Comparison of ENCODE assay signal across 8 cellular contexts in the genomic region with DNA sequence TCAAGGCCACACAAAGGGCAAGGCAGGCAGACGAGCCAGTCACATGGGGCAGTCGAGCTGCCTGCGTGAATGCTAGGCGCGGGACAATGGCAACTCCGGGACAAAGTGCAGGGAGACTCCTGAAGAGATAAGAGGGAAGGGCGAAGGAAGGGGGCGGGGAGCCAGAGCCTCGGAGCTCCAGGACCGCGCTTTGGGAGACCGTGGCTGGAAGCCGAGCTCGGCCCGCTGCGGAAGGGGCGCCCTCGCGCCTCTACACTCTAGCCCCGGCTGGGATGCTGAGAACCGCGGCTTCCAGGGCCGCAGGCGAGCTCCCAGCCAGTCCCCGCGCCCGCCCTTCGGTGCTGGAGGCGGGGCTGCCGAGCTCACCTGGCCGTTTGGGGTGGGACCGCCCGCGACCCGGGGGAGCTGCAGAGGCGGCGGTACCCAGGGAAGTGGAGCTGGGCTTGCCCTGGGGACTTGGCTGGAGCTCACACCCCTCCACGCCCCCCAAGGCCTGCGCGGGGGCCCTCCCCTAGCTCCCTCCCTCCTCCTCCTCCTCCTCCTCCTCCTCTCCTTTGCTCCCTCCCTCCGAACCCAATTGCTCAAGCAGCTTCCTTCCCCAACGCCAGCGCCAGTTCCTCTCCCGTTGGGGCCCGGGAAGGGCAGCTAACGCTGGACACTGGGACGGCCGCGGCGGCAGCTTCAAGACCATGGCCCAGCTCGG. TPM values are rescaled to one million over a fixed set of nuclear protein-coding genes. Genes with fewer than 3 reads are reported as not detected.
DNase-seq lines count a peak whose midpoint lies in the region; ATAC-seq, FAIRE-seq and TF ChIP-seq lines count a peak whose summit lies in the region.

A gene with protein sequence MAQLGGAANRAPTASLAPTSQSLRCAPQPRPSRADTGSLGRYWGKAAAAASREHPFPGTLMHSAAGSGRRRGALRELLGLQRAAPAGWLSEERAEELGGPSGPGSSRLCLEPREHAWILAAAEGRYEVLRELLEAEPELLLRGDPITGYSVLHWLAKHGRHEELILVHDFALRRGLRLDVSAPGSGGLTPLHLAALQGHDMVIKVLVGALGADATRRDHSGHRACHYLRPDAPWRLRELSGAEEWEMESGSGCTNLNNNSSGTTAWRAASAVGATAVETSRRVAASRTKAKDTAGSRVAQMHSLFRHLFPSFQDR (plus strand): TSS at position 610 of the 703 bp plus-strand sequence. CDS start 80 bp downstream, at position 690.

- H3K9me3 Mint-ChIP-seq in WTC11, result no peaks in the 10 kb centered on the region

- H3K27me3 ChIP-seq in endothelial cell of umbilical vein (ENCODE audit: control insufficient read depth in 2 of 2, insufficient read depth in 2 of 2, low read length in 2 of 2) (peaks cover 0 to 10% of the 10 kb centered on the region in 2 experiments), mucosa of rectum (ENCODE audit: control insufficient read depth in 2 of 2, insufficient read depth in 2 of 2, low read length in 2 of 2) (no peaks in the 10 kb centered on the region), vagina (no peaks in the 10 kb centered on the region)

- dilution Hi-C loops in endothelial cell of umbilical vein (cut with MboI; ENCODE audit: extremely low pct_ligation_motif_present, low sequenced_read_pairs), result no loop called here

- H3K4me3 Mint-ChIP-seq in WTC11, result peak within 1 kb of the TSS; percentile 80

- H3K4me1 ChIP-seq in endothelial cell of umbilical vein (ENCODE audit: control insufficient read depth, extremely low read depth, insufficient read depth, low read length) (peaks cover 3% of the 10 kb centered on the region), mucosa of rectum (ENCODE audit: control insufficient read depth in 2 of 2, insufficient read depth in 2 of 2, low read length in 2 of 2) (peaks cover 9 to 15% of the 10 kb centered on the region in 2 donors), vagina (no peaks in the 10 kb centered on the region)

- intact Hi-C loops in endothelial cell of umbilical vein (cut with micrococcal nuclease) (no loop called here), vagina (cut with DNase I) (no loop called here)

- H3K27ac Mint-ChIP-seq in WTC11, result peak within 1 kb of the TSS; percentile 95

- CTCF ChIA-PET in WTC11 (lab: Charles Lee) (interaction anchor here (0.7 to 4.1 kb wide), 20 partner anchors 19 to 283 kb away, joined by 3 to 30 read pairs (median 8); a partner anchor contains a TSS), endothelial cell of umbilical vein (lab: Charles Lee) (interaction anchor here (0.6 to 1.7 kb wide), 9 partner anchors 15 to 275 kb away, joined by 3 to 7 read pairs (median 4); no protein-coding TSS in a partner anchor)

- peaks cover 13% of the 10 kb centered on the region for H3K27me3 Mint-ChIP-seq in WTC11 (ENCODE audit: low read depth)

- peak; percentile 50 for DNase-seq in COLO668 (lab: John Stamatoyannopoulos, UW; ENCODE audit: unreplicated experiment)
- peak; percentile 60 for DNase-seq in HuH-7 (ENCODE audit: low spot score)
- DNase-seq in WTC11 (ENCODE audit: low spot score), result peak; percentile 63
- DNase-seq in endothelial cell of umbilical vein (ENCODE audit: low read depth, low spot score), result no peak
- DNase-seq in vagina (ENCODE audit: extremely low spot score in 2 of 2), result no peak

- H3K36me3 Mint-ChIP-seq in WTC11, result no peaks in the 10 kb centered on the region

- BruUV-seq in endothelial cell of umbilical vein (replicated peaks; lab: Mats Ljungman, UMichigan), result no TSS peak

- peak; percentile 50 for FAIRE-seq in endothelial cell of umbilical vein (lab: Jason Lieb, UNC)

- H2AFZ ChIP-seq in endothelial cell of umbilical vein (ENCODE audit: low read depth, low read length), result peak within 1 kb of the TSS; percentile 66

- H3K27ac ChIP-seq in endothelial cell of umbilical vein (ENCODE audit: insufficient read depth, low read depth, low read length), result no peak within 1 kb of the TSS
- H3K27ac ChIP-seq in mucosa of rectum (ENCODE audit: low read depth in 2 of 2, low read length in 2 of 2), result peak within 1 kb of the TSS; percentile 83 to 91
- no peak within 1 kb of the TSS for H3K27ac ChIP-seq in vagina

- no peaks in the 10 kb centered on the region for H3K79me2 ChIP-seq in endothelial cell of umbilical vein (ENCODE audit: control insufficient read depth, insufficient read depth, low read length)

- peak within 1 kb of the TSS; percentile 31 for H3K4me2 ChIP-seq in endothelial cell of umbilical vein (ENCODE audit: insufficient read depth, low read length)

- H3K9ac ChIP-seq in endothelial cell of umbilical vein (replicated peaks; ENCODE audit: extremely low read depth, insufficient read depth, low read length) (no peak within 1 kb of the TSS), mucosa of rectum (ENCODE audit: low read depth in 1 of 2, low read length in 2 of 2) (peak within 1 kb of the TSS; percentile 63 to 71)

- H3K9me1 ChIP-seq in endothelial cell of umbilical vein (replicated peaks; ENCODE audit: control insufficient read depth, extremely low read depth, insufficient read depth, low read length), result no peaks in the 10 kb centered on the region

- TF ChIP-seq POLR2A in endothelial cell of umbilical vein (IDR thresholded peaks at IDR 0.05; ENCODE audit: low read depth, low read length) (no peak), vagina (IDR thresholded peaks at IDR 0.05) (no peak)

- H3K4me1 Mint-ChIP-seq in WTC11, result peaks cover 36% of the 10 kb centered on the region

- H3K9me3 ChIP-seq in endothelial cell of umbilical vein (replicated peaks; ENCODE audit: control insufficient read depth, insufficient read depth, low read length) (no peaks in the 10 kb centered on the region), mucosa of rectum (ENCODE audit: control insufficient read depth in 2 of 2, low read length in 2 of 2) (no peaks in the 10 kb centered on the region), vagina (no peaks in the 10 kb centered on the region)

- no peaks in the 10 kb centered on the region for H4K20me1 ChIP-seq in endothelial cell of umbilical vein (replicated peaks; ENCODE audit: control insufficient read depth, extremely low read depth, insufficient read depth, low read length)

- TF ChIP-seq CTCF in WTC11 (IDR thresholded peaks at IDR 0.05) (no peak), endothelial cell of umbilical vein (IDR thresholded peaks at IDR 0.05; ENCODE audit: extremely low read depth in 1 of 2, insufficient read depth in 1 of 2, low read depth in 1 of 2, low read length in 2 of 2) (no peak), vagina (IDR thresholded peaks at IDR 0.05) (no peak)

- ATAC-seq in WTC11 (peak; percentile 65), HG03039 (IDR thresholded peaks at IDR 0.05; ENCODE audit: unreplicated experiment) (no peak), HG03442 (IDR thresholded peaks at IDR 0.05; ENCODE audit: unreplicated experiment) (no peak)

- peak within 1 kb of the TSS in 1 of 3 experiments; percentile 36 for H3K4me3 ChIP-seq in endothelial cell of umbilical vein (replicated peaks in 1 of 3; ENCODE audit: insufficient read depth in 1 of 3, low read depth in 1 of 3, low read length in 3 of 3)
- H3K4me3 ChIP-seq in mucosa of rectum (ENCODE audit: low read length in 2 of 2), result peak within 1 kb of the TSS; percentile 65 to 66
- peak within 1 kb of the TSS; percentile 50 to 58 for H3K4me3 ChIP-seq in vagina

- POLR2A ChIA-PET in WTC11 (lab: Charles Lee) (interaction anchor here (0.5 to 3.8 kb wide), 10 partner anchors 29 to 230 kb away, joined by 3 to 34 read pairs (median 5); a partner anchor contains a TSS), endothelial cell of umbilical vein (lab: Charles Lee) (interaction anchor here (0.6 kb wide), 1 partner anchor 10 kb away, joined by 5 read pairs; no protein-coding TSS in a partner anchor)

- no peaks in the 10 kb centered on the region for H3K36me3 ChIP-seq in endothelial cell of umbilical vein (ENCODE audit: control insufficient read depth in 2 of 2, extremely low read depth in 1 of 2, insufficient read depth in 2 of 2, low read length in 2 of 2)
- H3K36me3 ChIP-seq in mucosa of rectum (ENCODE audit: control insufficient read depth in 2 of 2, insufficient read depth in 2 of 2, low read length in 2 of 2), result no peaks in the 10 kb centered on the region
- H3K36me3 ChIP-seq in vagina, result no peaks in the 10 kb centered on the region

TF ChIP-seq in WTC11, 78 proteins besides CTCF, POLR2A, EP300 and RAD21 (continues in another document):
- TF ChIP-seq JAZF1 (CRISPR knock-in tag; IDR thresholded peaks at IDR 0.05) (no peak), CREM (CRISPR knock-in tag; IDR thresholded peaks at IDR 0.05) (no peak), TEAD4 (CRISPR knock-in tag; IDR thresholded peaks at IDR 0.05) (no peak), MXD4 (CRISPR knock-in tag; IDR thresholded peaks at IDR 0.05; ENCODE audit: borderline replicate concordance) (no peak), SMAD3 (CRISPR knock-in tag; IDR thresholded peaks at IDR 0.05; ENCODE audit: borderline replicate concordance) (no peak), ZNF263 (CRISPR knock-in tag; IDR thresholded peaks at IDR 0.05; ENCODE audit: low read depth) (peak; percentile 70), IRF2 (CRISPR knock-in tag; IDR thresholded peaks at IDR 0.05; ENCODE audit: borderline replicate concordance, low read depth) (no peak), ZNF416 (CRISPR knock-in tag; IDR thresholded peaks at IDR 0.05) (no peak), ETV6 (CRISPR knock-in tag; IDR thresholded peaks at IDR 0.05) (0 out of 2 replicates have a peak, but pooled peaks have one; percentile 35)

TF ChIP-seq in endothelial cell of umbilical vein, 7 proteins besides CTCF, POLR2A, EP300 and RAD21 (continues in another document):
- TF ChIP-seq EZH2 (IDR thresholded peaks at IDR 0.05; ENCODE audit: borderline replicate concordance, low read depth, low read length, severe bottlenecking), result no peak
- no peak for TF ChIP-seq FOS (IDR thresholded peaks at IDR 0.05; ENCODE audit: borderline replicate concordance, insufficient read depth, low read length)
- TF ChIP-seq, protein P1, sequence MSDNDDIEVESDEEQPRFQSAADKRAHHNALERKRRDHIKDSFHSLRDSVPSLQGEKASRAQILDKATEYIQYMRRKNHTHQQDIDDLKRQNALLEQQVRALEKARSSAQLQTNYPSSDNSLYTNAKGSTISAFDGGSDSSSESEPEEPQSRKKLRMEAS (IDR thresholded peaks at IDR 0.05; ENCODE audit: insufficient read depth, insufficient read length), result no peak
- TF ChIP-seq GATA2 (IDR thresholded peaks at IDR 0.05; ENCODE audit: insufficient read depth, insufficient read length, low read depth, low read length), result no peak
- TF ChIP-seq JUN (IDR thresholded peaks at IDR 0.05; ENCODE audit: borderline replicate concordance, insufficient read depth, insufficient read length, low read depth), result no peak

RNA-seq across cellular contexts. Expression of the gene that starts here (rescaled TPM):
- total RNA-seq in WTC11 (2021), result 3.6 to 5.0 TPM (median 4.3 TPM) in 3 replicates
- not detected in 2 replicates for total RNA-seq in endothelial cell of umbilical vein
- not detected in 2 replicates for polyA plus RNA-seq in endothelial cell of umbilical vein
- polyA plus RNA-seq in endothelial cell of umbilical vein (2011; cell fraction: cytosol; rRNA removed), result not detected in 2 replicates
- not detected in 2 replicates for polyA plus RNA-seq in endothelial cell of umbilical vein (2011; cell fraction: nucleus; rRNA removed)
- not detected in 2 replicates for polyA plus RNA-seq in endothelial cell of umbilical vein (2012)
- polyA minus RNA-seq in endothelial cell of umbilical vein, result not detected in 2 replicates
- not detected for polyA minus RNA-seq in endothelial cell of umbilical vein (2011; cell fraction: cytosol; rRNA and poly(A)+ RNA removed)
- not detected in 2 replicates for polyA minus RNA-seq in endothelial cell of umbilical vein (2011; cell fraction: nucleus; rRNA and poly(A)+ RNA removed)
- not detected for total RNA-seq in vagina

Comparison
In these comparisons a context has a peak if more than half of its experiments do, and no peak if none do; other contexts are left out.
1. DNase-seq: peak in COLO668 (single experiment), HuH-7 (single experiment) and WTC11 (single experiment); none in endothelial cell of umbilical vein (single experiment) and vagina (0 of 2).
2. H3K27ac ChIP-seq: peak in mucosa of rectum (2 of 2); none in endothelial cell of umbilical vein (single experiment) and vagina (single experiment).